Comparison of ENCODE assay signal across 1 cellular context in genomic region chr14:61588419-61588901, GRCh38.
TF ChIP-seq lines count a peak whose summit lies in the region.

No MANE protein-coding gene starts in this region.

TF ChIP-seq in IMR-90, 13 proteins besides CTCF, POLR2A, EP300 and RAD21 (continued from another document):
- 0 out of 2 replicates have a peak, but pooled peaks have one; percentile 13 for TF ChIP-seq SMC3 (IDR thresholded peaks at IDR 0.05; ENCODE audit: low read depth, low read length)
- TF ChIP-seq FOS (IDR thresholded peaks at IDR 0.05; ENCODE audit: low read depth, low read length): 0 out of 2 replicates have a peak, but pooled peaks have one; percentile 9
- TF ChIP-seq BHLHE40 (IDR thresholded peaks at IDR 0.05; ENCODE audit: low read depth, low read length): peak; percentile 38; the same call in 1 of the 2 replicates
- TF ChIP-seq RFX5 (IDR thresholded peaks at IDR 0.05; ENCODE audit: low read depth, low read length): no peak
- TF ChIP-seq CEBPB (IDR thresholded peaks at IDR 0.05; ENCODE audit: low read depth, low read length): peak; percentile 12; the same call in 1 of the 2 replicates
